In the genomic region with DNA sequence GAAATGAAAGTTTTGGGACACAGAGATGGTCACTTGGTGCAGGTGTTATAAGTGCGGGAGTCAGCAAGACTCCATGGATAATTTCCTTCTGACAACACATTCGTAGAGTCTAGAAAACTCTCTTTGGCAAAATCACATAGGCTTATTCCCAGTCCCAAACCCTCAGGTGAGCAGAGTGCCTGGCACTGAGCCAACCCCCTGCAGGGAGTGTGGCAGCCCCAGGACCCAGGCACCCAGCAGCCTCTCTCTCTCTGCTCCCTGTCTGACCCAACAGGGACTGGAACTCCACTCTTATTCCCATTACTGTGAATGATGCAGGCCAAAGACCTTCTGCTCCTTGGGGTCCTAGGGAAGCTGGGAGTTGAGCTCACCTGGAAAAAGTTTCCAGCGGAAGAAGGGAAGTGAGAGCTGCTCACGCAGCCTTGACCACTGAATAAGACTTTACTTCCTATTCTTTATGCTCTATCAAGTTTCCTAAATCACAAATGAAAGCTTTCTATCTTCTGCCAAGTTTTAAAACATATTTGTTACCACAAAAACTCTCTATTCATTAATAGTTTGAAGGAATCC, we compare ENCODE assay signal across 15 cellular contexts.
"Had no signal": no experiment of that assay in that cellular context is flagged by ENCODE, and none has a peak within 500 bp of the region (broad histone marks: within the 10 kb centered on the region; RNA-seq: fewer than 3 reads in every experiment).

No MANE protein-coding gene starts in this region.

- H3K27me3 ChIP-seq: breast epithelium, right atrium auricular region, transverse colon had no signal

- H3K9me3 ChIP-seq: breast epithelium, neutrophil, right atrium auricular region, transverse colon had no signal

- ATAC-seq: activated T-cell treated with anti-CD3 and anti-CD28 coated beads, Interleukin-2, amount 50 U/mL, for 72 hours; esophagus mucosa; left cardiac atrium; naive thymus-derived CD8-positive, alpha-beta T cell had no signal

- DNase-seq: activated CD4-positive, alpha-beta T cell treated with anti-CD3 and anti-CD28 coated beads for 1 hour; activated CD4-positive, alpha-beta T cell treated with anti-CD3 and anti-CD28 coated beads, Interleukin-2, amount 50 U/mL, for 48 hours; activated naive CD8-positive, alpha-beta T cell treated with anti-CD3 and anti-CD28 coated beads, Interleukin-2, amount 10 ng/mL, durations not matched to agents 7 days and 5 days; activated T-cell treated with anti-CD3 and anti-CD28 coated beads, Interleukin-2, amount 50 U/mL, for 72 hours; anterior cingulate cortex; left cardiac atrium; naive thymus-derived CD8-positive, alpha-beta T cell; small intestine; transverse colon had no signal

- H3K36me3 ChIP-seq: breast epithelium, neutrophil, right atrium auricular region, transverse colon had no signal

- H3K4me3 ChIP-seq: breast epithelium, lung, right atrium auricular region, transverse colon had no signal

- H3K4me1 ChIP-seq: breast epithelium, right atrium auricular region, transverse colon had no signal

- H3K9me3 Mint-ChIP-seq: activated naive CD8-positive, alpha-beta T cell treated with anti-CD3 and anti-CD28 coated beads, Interleukin-2, amount 10 ng/mL, durations not matched to agents 7 days and 5 days; activated T-cell treated with anti-CD3 and anti-CD28 coated beads, Interleukin-2, amount 50 U/mL, for 72 hours; naive thymus-derived CD8-positive, alpha-beta T cell; T-helper 2 cell treated with Interferon-gamma antibody and Interleukin-4, amounts not matched to agents 5 μg/mL and 100 μg/mL, for 36 hours had no signal

- H3K4me3 Mint-ChIP-seq: activated naive CD8-positive, alpha-beta T cell treated with anti-CD3 and anti-CD28 coated beads, Interleukin-2, amount 10 ng/mL, durations not matched to agents 7 days and 5 days; activated T-cell treated with anti-CD3 and anti-CD28 coated beads, Interleukin-2, amount 50 U/mL, for 72 hours; naive thymus-derived CD8-positive, alpha-beta T cell; T-helper 2 cell treated with Interferon-gamma antibody and Interleukin-4, amounts not matched to agents 5 μg/mL and 100 μg/mL, for 36 hours had no signal

- H3K27ac Mint-ChIP-seq: activated naive CD8-positive, alpha-beta T cell treated with anti-CD3 and anti-CD28 coated beads, Interleukin-2, amount 10 ng/mL, durations not matched to agents 7 days and 5 days; activated T-cell treated with anti-CD3 and anti-CD28 coated beads, Interleukin-2, amount 50 U/mL, for 72 hours; naive thymus-derived CD8-positive, alpha-beta T cell; T-helper 2 cell treated with Interferon-gamma antibody and Interleukin-4, amounts not matched to agents 5 μg/mL and 100 μg/mL, for 36 hours had no signal

- H3K4me1 Mint-ChIP-seq: activated naive CD8-positive, alpha-beta T cell treated with anti-CD3 and anti-CD28 coated beads, Interleukin-2, amount 10 ng/mL, durations not matched to agents 7 days and 5 days had no signal

- H3K27ac ChIP-seq: breast epithelium, neutrophil, right atrium auricular region, transverse colon had no signal

- H3K36me3 Mint-ChIP-seq: activated naive CD8-positive, alpha-beta T cell treated with anti-CD3 and anti-CD28 coated beads, Interleukin-2, amount 10 ng/mL, durations not matched to agents 7 days and 5 days; naive thymus-derived CD8-positive, alpha-beta T cell had no signal
